ENCODE assay signal across 8 cellular contexts in the genomic region with DNA sequence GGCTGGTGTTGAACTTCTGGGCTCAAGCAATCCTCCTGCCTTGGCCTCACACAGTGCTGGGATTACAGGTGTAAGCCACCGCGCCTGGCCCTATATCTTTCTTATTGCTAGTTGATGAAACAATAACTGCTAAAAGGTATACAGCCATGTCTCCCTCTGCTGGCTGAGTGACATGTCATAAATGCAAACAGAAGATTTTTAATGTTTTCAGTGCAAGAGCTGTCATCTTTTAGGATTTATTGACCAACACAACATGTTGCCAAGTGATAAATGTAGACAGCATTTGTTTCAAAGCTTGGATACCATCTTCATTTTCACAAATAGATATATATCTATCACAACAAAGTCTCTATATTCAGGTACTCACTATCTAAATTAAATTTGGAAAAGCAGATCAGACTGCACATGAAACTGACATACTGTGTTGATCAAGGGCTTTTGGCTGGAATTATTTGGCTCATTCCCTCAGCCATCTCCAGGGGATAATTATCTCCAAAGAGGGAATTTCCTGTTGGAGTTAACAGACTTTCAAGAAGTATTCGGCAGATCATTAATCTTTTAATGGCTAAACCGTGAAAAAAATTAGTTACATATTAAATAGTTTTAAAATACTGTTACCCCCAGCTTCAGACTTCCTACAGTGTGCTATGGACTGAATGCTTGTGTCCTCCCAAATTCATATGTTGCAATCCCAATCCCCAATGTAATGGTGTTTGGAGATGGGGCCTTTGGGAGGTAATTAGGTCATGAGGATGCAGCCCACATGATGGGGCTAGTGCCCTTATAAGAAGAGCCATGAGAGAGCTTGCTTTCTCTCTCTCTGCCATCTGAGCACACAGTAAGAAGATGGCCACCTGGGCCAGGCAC. TPM values are rescaled to one million over a fixed set of nuclear protein-coding genes. Genes with fewer than 3 reads are reported as not detected.
DNase-seq lines count a peak whose midpoint lies in the region; ATAC-seq and TF ChIP-seq lines count a peak whose summit lies in the region.

No MANE protein-coding gene starts in this region.

- H2BK15ac ChIP-seq in mesenchymal stem cell (ENCODE audit: low read depth, poor library complexity, severe bottlenecking): no peak overlapping the region

- no peak overlapping the region for H3K23ac ChIP-seq in mesenchymal stem cell (ENCODE audit: low read length in 2 of 2)

- H3K14ac ChIP-seq in mesenchymal stem cell (ENCODE audit: low read length in 2 of 2): no peak overlapping the region

- TF ChIP-seq CTCF in A673 (conservative IDR thresholded peaks at IDR 0.05; ENCODE audit: low read depth, low read length) (peak; percentile 73), GM12865 (IDR thresholded peaks at IDR 0.05; ENCODE audit: insufficient read depth, low read depth, low read length, missing control alignments) (peak; percentile 53), WERI-Rb-1 (IDR thresholded peaks at IDR 0.05; ENCODE audit: low read depth, low read length) (peak; percentile 32; the same call in 1 of the 2 replicates), upper lobe of right lung (IDR thresholded peaks at IDR 0.05) (peak; percentile 50)

- POLR2A ChIA-PET in A673 (lab: Charles Lee; ENCODE audit: low non-redundant PET): no interaction called here

- no peak overlapping the region for H3K9ac ChIP-seq in mesenchymal stem cell (ENCODE audit: low read length)

- CTCF ChIA-PET in A673 (lab: Charles Lee): interaction anchor here (0.6 to 1.0 kb wide), 3 partner anchors 274 to 449 kb away, joined by 3 to 5 read pairs (median 3); no protein-coding TSS in a partner anchor

- H3K27ac ChIP-seq in A673 (ENCODE audit: low read depth, low read length, poor library complexity, severe bottlenecking) (no peak overlapping the region), WERI-Rb-1 (no peak overlapping the region), mesenchymal stem cell (ENCODE audit: low read length, poor library complexity, severe bottlenecking) (peak overlapping the region; percentile 99), upper lobe of right lung (no peak overlapping the region)

- H4K8ac ChIP-seq in mesenchymal stem cell (ENCODE audit: low read length): no peak overlapping the region

- H4K91ac ChIP-seq in mesenchymal stem cell (ENCODE audit: low read length): no peak overlapping the region

- H3K36me3 ChIP-seq in A673 (ENCODE audit: insufficient read depth, low read length, poor library complexity, severe bottlenecking) (no peaks in the 10 kb centered on the region), WERI-Rb-1 (no peaks in the 10 kb centered on the region), mesenchymal stem cell (ENCODE audit: control insufficient read depth in 1 of 2, insufficient read depth in 2 of 2, low read depth in 1 of 2, low read length in 2 of 2) (no peaks in the 10 kb centered on the region), upper lobe of right lung (no peaks in the 10 kb centered on the region)

- H3K4me3 ChIP-seq in A673 (ENCODE audit: low read depth, low read length, poor library complexity, severe bottlenecking) (no peak overlapping the region), GM12865 (ENCODE audit: low read depth, low read length) (no peak overlapping the region), WERI-Rb-1 (ENCODE audit: low read depth, low read length) (no peak overlapping the region), mesenchymal stem cell (ENCODE audit: insufficient read depth in 1 of 2, low read depth in 1 of 2, low read length in 2 of 2) (no peak overlapping the region), upper lobe of right lung (no peak overlapping the region)

- H3K4me1 ChIP-seq in A673 (ENCODE audit: insufficient read depth, low read length, poor library complexity, severe bottlenecking) (peaks cover 17% of the 10 kb centered on the region), mesenchymal stem cell (ENCODE audit: control insufficient read depth, insufficient read depth, low read depth, low read length) (peaks cover 15% of the 10 kb centered on the region), upper lobe of right lung (peaks cover 6% of the 10 kb centered on the region)

- WGBS in mesenchymal stem cell: no CpG with 5 or more reads among the region's 4 CpGs

- H2BK12ac ChIP-seq in mesenchymal stem cell (ENCODE audit: low read length in 2 of 2): no peak overlapping the region

- H2AK5ac ChIP-seq in mesenchymal stem cell (ENCODE audit: low read length, severe bottlenecking): peak overlapping the region; percentile 54

- H3K4ac ChIP-seq in mesenchymal stem cell (ENCODE audit: low read depth in 1 of 2, low read length in 2 of 2): no peak overlapping the region

- ATAC-seq in upper lobe of right lung: peak; percentile 67

- no TSS peak for BruUV-seq in A673 (replicated peaks; lab: Mats Ljungman, UMichigan)

- H3K4me2 ChIP-seq in mesenchymal stem cell (ENCODE audit: low read length, poor library complexity, severe bottlenecking): no peak overlapping the region

- H3K27me3 ChIP-seq in A673 (replicated peaks; ENCODE audit: insufficient read depth, low read depth, low read length, poor library complexity): peaks cover 21% of the 10 kb centered on the region
- no peaks in the 10 kb centered on the region for H3K27me3 ChIP-seq in WERI-Rb-1 (ENCODE audit: insufficient read depth, low read depth, severe bottlenecking)
- no peaks in the 10 kb centered on the region for H3K27me3 ChIP-seq in mesenchymal stem cell (ENCODE audit: control insufficient read depth in 1 of 2, insufficient read depth in 1 of 2, low read length in 2 of 2)
- no peaks in the 10 kb centered on the region for H3K27me3 ChIP-seq in upper lobe of right lung

- no peak overlapping the region for H2AFZ ChIP-seq in mesenchymal stem cell (ENCODE audit: low read depth, low read length)

- peak overlapping the region; percentile 89 for H2BK5ac ChIP-seq in mesenchymal stem cell (ENCODE audit: low read depth, low read length, poor library complexity, severe bottlenecking)

- H3K9me3 ChIP-seq in A673 (ENCODE audit: low read depth, low read length, poor library complexity, severe bottlenecking) (no peaks in the 10 kb centered on the region), WERI-Rb-1 (ENCODE audit: severe bottlenecking) (no peaks in the 10 kb centered on the region), mesenchymal stem cell (ENCODE audit: control insufficient read depth, low read length) (no peaks in the 10 kb centered on the region), upper lobe of right lung (no peaks in the 10 kb centered on the region)

- intact Hi-C loops in A673 (cut with micrococcal nuclease; ENCODE audit: unreplicated experiment): loop anchor here (2.0 kb wide), 2 partner anchors 59 to 451 kb away; no protein-coding TSS in a partner anchor
- intact Hi-C loops in upper lobe of right lung (cut with DNase I): no loop called here

- no peaks in the 10 kb centered on the region for H3K79me1 ChIP-seq in mesenchymal stem cell (replicated peaks; ENCODE audit: low read length, poor library complexity, severe bottlenecking)

- DNase-seq in A673 (ENCODE audit: low spot score) (peak; percentile 93), GM12865 (ENCODE audit: low read depth) (peak; percentile 75), NCI-H1105 (lab: John Stamatoyannopoulos, UW) (peak; percentile 50), WERI-Rb-1 (peak; percentile 52), dermis blood vessel endothelial cell (peak; percentile 80), mesenchymal stem cell (peak; percentile 33), upper lobe of right lung (peak; percentile 36), ecto neural progenitor cell (ENCODE audit: low spot score) (no peak)

- H2BK120ac ChIP-seq in mesenchymal stem cell (ENCODE audit: low read depth, low read length): no peak overlapping the region

- H3K18ac ChIP-seq in mesenchymal stem cell (ENCODE audit: low read depth in 1 of 2, low read length in 2 of 2): no peak overlapping the region

RNA-seq across cellular contexts. Expression of a gene that starts 41.3 kb away (rescaled TPM):
- 57.8 and 59.8 TPM in 2 replicates for total RNA-seq in A673 (2021)
- total RNA-seq in dermis blood vessel endothelial cell: 59.2 and 97.9 TPM in 2 replicates
- polyA plus RNA-seq in mesenchymal stem cell (2013, experiment 1 of 2): 33.4 TPM
- 33.7 TPM for polyA plus RNA-seq in mesenchymal stem cell (2013, experiment 2 of 2)
- 48.5 TPM for total RNA-seq in upper lobe of right lung
